1 cellular context compared by ENCODE assay signal in genomic region chr4:121799888-121800501, GRCh38.
TF ChIP-seq lines count a peak whose summit lies in the region.

No MANE protein-coding gene starts in this region.

TF ChIP-seq in HepG2, 621 proteins besides CTCF, POLR2A, EP300 and RAD21:
- TF ChIP-seq KAT8 (CRISPR knock-in tag; IDR thresholded peaks at IDR 0.05), result peak; percentile 7; the same call in 1 of the 2 replicates
- TF ChIP-seq PCBP1 (IDR thresholded peaks at IDR 0.05; ENCODE audit: borderline replicate concordance, low read depth, low read length), result no peak
- 0 out of 2 replicates have a peak, but pooled peaks have one; percentile 1 for TF ChIP-seq TGIF2 (CRISPR knock-in tag; IDR thresholded peaks at IDR 0.05)
- TF ChIP-seq CREM (IDR thresholded peaks at IDR 0.05), result peak; percentile 7; the same call in 1 of the 2 replicates
- no peak for TF ChIP-seq CREM (CRISPR knock-in tag; IDR thresholded peaks at IDR 0.05)
- no peak for TF ChIP-seq MLLT10 (CRISPR knock-in tag; IDR thresholded peaks at IDR 0.05)
